In genomic region chr18:63431180-63431579, GRCh38 we compare ENCODE assay signal across 2 cellular contexts.
TF ChIP-seq lines count a peak whose summit lies in the region.

No MANE protein-coding gene starts in this region.

TF ChIP-seq in A549, 52 proteins besides CTCF, POLR2A, EP300 and RAD21:
- no peak for TF ChIP-seq USF2 (IDR thresholded peaks at IDR 0.05)
- TF ChIP-seq ESRRA (IDR thresholded peaks at IDR 0.05; ENCODE audit: borderline replicate concordance, low read length): no peak
- TF ChIP-seq JUNB (IDR thresholded peaks at IDR 0.05): no peak
- peak; percentile 74 for TF ChIP-seq MAFK (IDR thresholded peaks at IDR 0.05; ENCODE audit: partially characterized antibody)
- TF ChIP-seq ZSCAN20 (CRISPR knock-in tag; IDR thresholded peaks at IDR 0.05): no peak

TF ChIP-seq in K562, 482 proteins besides CTCF, POLR2A, EP300 and RAD21 (continued from another document):
- 0 out of 2 replicates have a peak, but pooled peaks have one; percentile 24 for TF ChIP-seq MAFG (tag; conservative IDR thresholded peaks at IDR 0.05)
